In genomic region chr17:48113201-48113676, GRCh38 we compare ENCODE assay signal across 10 cellular contexts. TPM values are rescaled to one million over a fixed set of nuclear protein-coding genes. Genes with fewer than 3 reads are reported as not detected.
DNase-seq lines count a peak whose midpoint lies in the region; ATAC-seq lines count a peak whose summit lies in the region.
"Had no signal": no experiment of that assay in that cellular context is flagged by ENCODE, and none has a peak within 500 bp of the region (broad histone marks: within the 10 kb centered on the region; RNA-seq: fewer than 3 reads in every experiment).

No MANE protein-coding gene starts in this region.

- H3K9me3 ChIP-seq in BLaER1 treated with 17β-estradiol and CSF1 and Interleukin-3, amounts not matched to agents 10 nM and 100 nM (replicated peaks in 1 of 11) = peaks cover 0 to 7% (median 0%) of the 10 kb centered on the region in 11 experiments; a peak in 2 of 22 replicates
- no peaks in the 10 kb centered on the region for H3K9me3 ChIP-seq in T-helper 17 cell (ENCODE audit: control insufficient read depth, low read length, poor library complexity, severe bottlenecking)
- H3K9me3 ChIP-seq: BE2C, tibial artery had no signal

- intact Hi-C loops in dendritic cell treated with granulocyte-macrophage colony-stimulating factor and Interleukin-4, amounts not matched to agents 40 ng/mL and 50 ng/mL, for 4 days (cut with micrococcal nuclease) = no loop called here

- peak in 2 of 3 donors; percentile 12 to 22 for DNase-seq in T-helper 17 cell
- DNase-seq in glomerular visceral epithelial cell (ENCODE audit: extremely low spot score) = no peak
- DNase-seq in putamen (ENCODE audit: low spot score) = no peak
- DNase-seq: BE2C had no signal

- H3K27ac ChIP-seq in BLaER1 treated with 17β-estradiol and CSF1 and Interleukin-3, amounts not matched to agents 10 nM and 100 nM = peak overlapping the region; percentile 50 to 83 (median 76)
- H3K27ac ChIP-seq: tibial artery had no signal

- H3K4me1 Mint-ChIP-seq in T-helper 17 cell = peaks cover 37% of the 10 kb centered on the region
- peaks cover 59% of the 10 kb centered on the region for H3K4me1 Mint-ChIP-seq in dendritic cell treated with granulocyte-macrophage colony-stimulating factor and Interleukin-4, amounts not matched to agents 40 ng/mL and 50 ng/mL, for 4 days (ENCODE audit: low read depth)

- ATAC-seq in GM21576 (IDR thresholded peaks at IDR 0.05; ENCODE audit: unreplicated experiment) (peak; percentile 39), T-helper 17 cell (peak; percentile 75), GM19328 (IDR thresholded peaks at IDR 0.05; ENCODE audit: unreplicated experiment) (no peak), HG03108 (IDR thresholded peaks at IDR 0.05; ENCODE audit: unreplicated experiment) (no peak)

- H3K4me2 ChIP-seq in BLaER1 treated with 17β-estradiol and CSF1 and Interleukin-3, amounts not matched to agents 10 nM and 100 nM = peak overlapping the region in 10 of 11 experiments; percentile 28 to 97 (median 84); a peak in 20 of 22 replicates

- H3K27me3 ChIP-seq in BLaER1 treated with 17β-estradiol and CSF1 and Interleukin-3, amounts not matched to agents 10 nM and 100 nM = no peaks in the 10 kb centered on the region
- H3K27me3 ChIP-seq: BE2C, tibial artery had no signal

- H3K36me3 ChIP-seq in BLaER1 treated with 17β-estradiol and CSF1 and Interleukin-3, amounts not matched to agents 10 nM and 100 nM = peaks cover 44 to 65% (median 52%) of the 10 kb centered on the region in 11 experiments

- H4K20me1 ChIP-seq in BLaER1 treated with 17β-estradiol and CSF1 and Interleukin-3, amounts not matched to agents 10 nM and 100 nM = peaks cover 0 to 53% (median 14%) of the 10 kb centered on the region in 11 experiments; a peak in 9 of 22 replicates

- peaks cover 37 to 82% (median 68%) of the 10 kb centered on the region in 10 experiments for H3K4me1 ChIP-seq in BLaER1 treated with 17β-estradiol and CSF1 and Interleukin-3, amounts not matched to agents 10 nM and 100 nM

- peak overlapping the region; percentile 90 for H3K27ac Mint-ChIP-seq in T-helper 17 cell
- H3K27ac Mint-ChIP-seq in dendritic cell treated with granulocyte-macrophage colony-stimulating factor and Interleukin-4, amounts not matched to agents 40 ng/mL and 50 ng/mL, for 4 days = peak overlapping the region; percentile 76

- H3K36me3 Mint-ChIP-seq in T-helper 17 cell (ENCODE audit: low read depth) = peaks cover 2% of the 10 kb centered on the region
- H3K36me3 Mint-ChIP-seq in dendritic cell treated with granulocyte-macrophage colony-stimulating factor and Interleukin-4, amounts not matched to agents 40 ng/mL and 50 ng/mL, for 4 days (ENCODE audit: low read depth) = peaks cover 83% of the 10 kb centered on the region

- H3K4me3 ChIP-seq in BLaER1 treated with 17β-estradiol and CSF1 and Interleukin-3, amounts not matched to agents 10 nM and 100 nM = peak overlapping the region in 3 of 10 experiments; percentile 11 to 28 (median 13); a peak in 4 of 20 replicates
- H3K4me3 ChIP-seq: tibial artery had no signal

- peak overlapping the region in 10 of 11 experiments; percentile 35 to 86 (median 60); a peak in 16 of 22 replicates for H3K9ac ChIP-seq in BLaER1 treated with 17β-estradiol and CSF1 and Interleukin-3, amounts not matched to agents 10 nM and 100 nM

- H3K4me3 Mint-ChIP-seq in T-helper 17 cell = peak overlapping the region; percentile 39
- H3K4me3 Mint-ChIP-seq in dendritic cell treated with granulocyte-macrophage colony-stimulating factor and Interleukin-4, amounts not matched to agents 40 ng/mL and 50 ng/mL, for 4 days = peak overlapping the region; percentile 4

- H3K27me3 Mint-ChIP-seq in T-helper 17 cell = no peaks in the 10 kb centered on the region
- no peaks in the 10 kb centered on the region for H3K27me3 Mint-ChIP-seq in dendritic cell treated with granulocyte-macrophage colony-stimulating factor and Interleukin-4, amounts not matched to agents 40 ng/mL and 50 ng/mL, for 4 days

- no peaks in the 10 kb centered on the region for H3K9me3 Mint-ChIP-seq in dendritic cell treated with granulocyte-macrophage colony-stimulating factor and Interleukin-4, amounts not matched to agents 40 ng/mL and 50 ng/mL, for 4 days

RNA-seq across cellular contexts. Expression of gene SNX11, which starts 5.7 kb away (rescaled TPM):
- 10 to 100 TPM; 12.8 to 13.2 TPM for total RNA-seq in T-helper 17 cell

RNA-seq across cellular contexts. Expression of gene CBX1, which starts 12.0 kb away (rescaled TPM):
- total RNA-seq in T-helper 17 cell = 10 to 100 TPM; 12.7 to 16.9 TPM

Comparison
In these comparisons a context has a peak if more than half of its experiments do, and no peak if none do; other contexts are left out.
1. ATAC-seq: peak in GM21576 (single experiment) and T-helper 17 cell (single experiment); none in GM19328 (single experiment) and HG03108 (single experiment).
2. DNase-seq: peak in T-helper 17 cell (2 of 3); none in glomerular visceral epithelial cell (single experiment) and putamen (single experiment).